11 cellular contexts compared by ENCODE assay signal in genomic region chr11:117199916-117200812, GRCh38. TPM values are rescaled to one million over a fixed set of nuclear protein-coding genes. Genes with fewer than 3 reads are reported as not detected.
DNase-seq lines count a peak whose midpoint lies in the region; FAIRE-seq and TF ChIP-seq lines count a peak whose summit lies in the region.
"Had no signal": no experiment of that assay in that cellular context is flagged by ENCODE, and none has a peak within 500 bp of the region (broad histone marks: within the 10 kb centered on the region; RNA-seq: fewer than 3 reads in every experiment).

No MANE protein-coding gene starts in this region.

- TF ChIP-seq CTCF in GM13976 (IDR thresholded peaks at IDR 0.05; ENCODE audit: borderline replicate concordance, control extremely low read depth, extremely low read depth, insufficient read depth, missing control alignments) (no peak), brain microvascular endothelial cell (IDR thresholded peaks at IDR 0.05; ENCODE audit: low read depth, low read length, missing control alignments) (no peak), kidney (IDR thresholded peaks at IDR 0.05; ENCODE audit: borderline replicate concordance, extremely low read depth, insufficient read depth) (no peak)

- H3K27me3 ChIP-seq in brain microvascular endothelial cell (replicated peaks) (no peaks in the 10 kb centered on the region), skeletal muscle tissue (ENCODE audit: control insufficient read depth in 3 of 3, insufficient read depth in 3 of 3, low read length in 3 of 3) (peaks cover 0 to 4% (median 0%) of the 10 kb centered on the region in 3 donors)

- intact Hi-C loops in kidney (cut with DNase I), result no loop called here

- peak overlapping the region; percentile 69 for H3K4me3 ChIP-seq in brain microvascular endothelial cell (ENCODE audit: low read depth, low read length)
- H3K4me3 ChIP-seq in kidney (ENCODE audit: low read length in 2 of 2), result peak overlapping the region; percentile 59 to 63
- H3K4me3 ChIP-seq in skeletal muscle tissue (ENCODE audit: low read length in 3 of 3), result peak overlapping the region; percentile 61 to 78 (median 64)

- DNase-seq in GM13976 (ENCODE audit: low spot score), result peak; percentile 20
- DNase-seq in brain microvascular endothelial cell, result no peak
- no peak for DNase-seq in kidney
- no peak for DNase-seq in AG20443 (ENCODE audit: low spot score)
- DNase-seq in SKM-1 treated with dmso at 0.1 percent for 144 hours (lab: John Stamatoyannopoulos, UW; ENCODE audit: unreplicated experiment), result no peak
- no peak for DNase-seq in NCI-H1092 treated with DMSO at 0.1 percent for 48 hours (lab: John Stamatoyannopoulos, UW)
- DNase-seq in DMS79 (lab: John Stamatoyannopoulos, UW), result no peak
- DNase-seq: NCI-H2081; stimulated activated CD4-positive, alpha-beta T cell treated with anti-CD3 and anti-CD28 coated beads, Interleukin-2, amount 100 ng/mL, for 24 hours; T-helper 2 cell had no signal

- H3K36me3 ChIP-seq in brain microvascular endothelial cell (replicated peaks) (peaks cover 45% of the 10 kb centered on the region), kidney (ENCODE audit: control insufficient read depth in 1 of 2, insufficient read depth in 2 of 2, low read length in 2 of 2) (peaks cover 3 to 7% of the 10 kb centered on the region in 2 donors), skeletal muscle tissue (ENCODE audit: control insufficient read depth in 3 of 3, insufficient read depth in 3 of 3, low read length in 3 of 3) (peaks cover 20 to 32% (median 29%) of the 10 kb centered on the region in 3 donors)

- H3K27ac ChIP-seq in brain microvascular endothelial cell (peak overlapping the region; percentile 88), kidney (ENCODE audit: low read depth in 2 of 2, low read length in 2 of 2) (peak overlapping the region; percentile 80 to 94), skeletal muscle tissue (ENCODE audit: low read depth, low read length) (peak overlapping the region; percentile 88)

- FAIRE-seq in kidney (lab: Jason Lieb, UNC), result no peak

- H3K9me3 ChIP-seq in kidney (ENCODE audit: control insufficient read depth in 1 of 2, low read length in 2 of 2), result no peaks in the 10 kb centered on the region
- no peaks in the 10 kb centered on the region for H3K9me3 ChIP-seq in skeletal muscle tissue (ENCODE audit: control insufficient read depth in 3 of 3, low read length in 3 of 3)

- peak overlapping the region; percentile 70 to 88 for H3K9ac ChIP-seq in kidney (ENCODE audit: low read length in 2 of 2)
- H3K9ac ChIP-seq in skeletal muscle tissue (ENCODE audit: low read depth in 1 of 3, low read length in 3 of 3), result peak overlapping the region; percentile 76 to 80 (median 77)

- in situ Hi-C loops in GM13976 (cut with MboI; ENCODE audit: low sequenced_read_pairs, unreplicated experiment), result no loop called here
- in situ Hi-C loops in brain microvascular endothelial cell (cut with HindIII; ENCODE audit: low pct_ligation_motif_present, low sequenced_read_pairs), result no loop called here

- H3K4me1 ChIP-seq in kidney (ENCODE audit: control insufficient read depth in 1 of 2, insufficient read depth in 1 of 2, low read depth in 1 of 2, low read length in 2 of 2) (no peaks in the 10 kb centered on the region), skeletal muscle tissue (ENCODE audit: control insufficient read depth in 3 of 3, insufficient read depth in 3 of 3, low read length in 3 of 3) (peaks cover 46 to 58% (median 53%) of the 10 kb centered on the region in 3 donors)

RNA-seq across cellular contexts. Expression of gene TAGLN, which starts 1.0 kb away (rescaled TPM):
- 846 TPM for total RNA-seq in kidney
- polyA plus RNA-seq in kidney (ENCODE audit: insufficient read depth, low read depth, low replicate concordance), result 776 TPM
- total RNA-seq in skeletal muscle tissue, result 103 TPM

RNA-seq across cellular contexts. Expression of gene SIDT2, which starts 21.6 kb away (rescaled TPM):
- total RNA-seq in kidney, result 37.4 TPM
- 16.4 TPM for polyA plus RNA-seq in kidney (ENCODE audit: insufficient read depth, low read depth, low replicate concordance)
- total RNA-seq in skeletal muscle tissue, result 16.2 TPM

RNA-seq across cellular contexts. Expression of gene PCSK7, which starts 31.7 kb away (rescaled TPM):
- total RNA-seq in kidney (70.2 TPM), skeletal muscle tissue (16.2 TPM)
- polyA plus RNA-seq in kidney (ENCODE audit: insufficient read depth, low read depth, low replicate concordance), result 14.5 TPM

RNA-seq across cellular contexts. Expression of gene RNF214, which starts 32.3 kb away (rescaled TPM):
- total RNA-seq in kidney, result 24.7 TPM
- polyA plus RNA-seq in kidney (ENCODE audit: insufficient read depth, low read depth, low replicate concordance), result 8.5 TPM
- total RNA-seq in skeletal muscle tissue, result 8.9 TPM

RNA-seq across cellular contexts. Expression of gene PAFAH1B2, which starts 56.1 kb away (rescaled TPM):
- total RNA-seq in kidney (90.2 TPM), skeletal muscle tissue (75.2 TPM)
- polyA plus RNA-seq in kidney (ENCODE audit: insufficient read depth, low read depth, low replicate concordance), result 29.4 TPM
